In genomic region chrX:154482786-154483185, GRCh38 we compare ENCODE assay signal across 16 cellular contexts. TPM values are rescaled to one million over a fixed set of nuclear protein-coding genes. Genes with fewer than 3 reads are reported as not detected.
DNase-seq lines count a peak whose midpoint lies in the region; ATAC-seq, FAIRE-seq and TF ChIP-seq lines count a peak whose summit lies in the region.
"Had no signal": no experiment of that assay in that cellular context is flagged by ENCODE, and none has a peak within 500 bp of the region (broad histone marks: within the 10 kb centered on the region; RNA-seq: fewer than 3 reads in every experiment).

No MANE protein-coding gene starts in this region.

- H3K4ac ChIP-seq in trophoblast cell (ENCODE audit: low read depth, low read length): no peak overlapping the region

- CTCF ChIA-PET in K562 (lab: Yijun Ruan, JAX; ENCODE audit: low intra/inter-chr PET ratio): no interaction called here

- DNase-seq in Karpas-422 (no peak), K562 (ENCODE audit: extremely low read depth in 1 of 4, low spot score in 3 of 4) (peak in 2 of 4 experiments; percentile 15 to 61), trophoblast cell (no peak), NCI-H128 (lab: John Stamatoyannopoulos, UW; ENCODE audit: unreplicated experiment) (no peak), NK-92 (lab: John Stamatoyannopoulos, UW; ENCODE audit: unreplicated experiment) (no peak), tibial artery (no peak)
- DNase-seq: DMS79; HFFc6; NCI-H1105; NCI-H1694; NCI-H2081 treated with DMSO at 0.1 percent for 48 hours; NCI-H446 treated with DMSO at 0.1 percent for 48 hours; NK-92 treated with Interleukin-12 subunit alpha and Interleukin-12 subunit beta, amount 100 ng/mL, for 24 hours; OCI-M1 had no signal

- H3K27me3 ChIP-seq in BLaER1 treated with 17β-estradiol and CSF1 and Interleukin-3, amounts not matched to agents 10 nM and 100 nM: peaks cover 42 to 67% (median 54%) of the 10 kb centered on the region in 11 experiments
- H3K27me3 ChIP-seq in Karpas-422 (ENCODE audit: low read length) (no peaks in the 10 kb centered on the region), K562 (ENCODE audit: control insufficient read depth in 2 of 2, insufficient read depth in 2 of 2, low read length in 2 of 2) (no peaks in the 10 kb centered on the region), trophoblast cell (ENCODE audit: insufficient read depth, low read length) (no peaks in the 10 kb centered on the region), tibial artery (no peaks in the 10 kb centered on the region)

- H3K79me2 ChIP-seq in Karpas-422 (ENCODE audit: low read length) (peaks cover 18% of the 10 kb centered on the region), K562 (ENCODE audit: control insufficient read depth, insufficient read depth, low read length) (peaks cover 52% of the 10 kb centered on the region), trophoblast cell (ENCODE audit: control insufficient read depth, insufficient read depth, low read length, poor library complexity) (peaks cover 6% of the 10 kb centered on the region)

- no peak overlapping the region for H3K18ac ChIP-seq in trophoblast cell (ENCODE audit: low read length)

- no peak for TF ChIP-seq CTCF in K562 (IDR thresholded peaks at IDR 0.05 in 2 of 3, conservative IDR thresholded peaks at IDR 0.05 in 1 of 3; ENCODE audit: insufficient read depth in 2 of 3, low read depth in 1 of 3, low read length in 3 of 3)
- no peak for TF ChIP-seq CTCF in tibial artery (IDR thresholded peaks at IDR 0.05)

- no peak for TF ChIP-seq POLR2A in K562 (conservative IDR thresholded peaks at IDR 0.05)

- no peak overlapping the region for H4K12ac ChIP-seq in trophoblast cell (ENCODE audit: low read depth, low read length)

- intact Hi-C loops in K562 (cut with micrococcal nuclease): loop anchor here (5.0 kb wide), 1 partner anchor 35 kb away; the partner anchor contains the start of gene FAM3A
- intact Hi-C loops in tibial artery (cut with DNase I; ENCODE audit: low total_unique reads): no loop called here

- no peaks in the 10 kb centered on the region for H3K9me2 ChIP-seq in Karpas-422 (replicated peaks; ENCODE audit: insufficient read depth, low read length)

- TF ChIP-seq RAD21 in K562 (CRISPR knock-in tag; conservative IDR thresholded peaks at IDR 0.05 in 1 of 2, IDR thresholded peaks at IDR 0.05 in 1 of 2): no peak

- FAIRE-seq in K562 (lab: Jason Lieb, UNC): no peak
- FAIRE-seq: A204.1 had no signal

- POLR2A ChIA-PET in K562 (lab: Yijun Ruan, JAX): interaction anchor here (0.6 to 1.3 kb wide), 4 partner anchors 19 to 44 kb away, joined by 3 to 7 read pairs (median 4); no protein-coding TSS in a partner anchor

- ATAC-seq in K562: no peak

- peak overlapping the region in 3 of 11 experiments; percentile 30 to 44 (median 41); a peak in 3 of 22 replicates for H3K9ac ChIP-seq in BLaER1 treated with 17β-estradiol and CSF1 and Interleukin-3, amounts not matched to agents 10 nM and 100 nM
- H3K9ac ChIP-seq in Karpas-422 (ENCODE audit: low read length) (peak overlapping the region; percentile 38; the same call in 1 of the 2 replicates), K562 (ENCODE audit: insufficient read depth in 1 of 2, low read depth in 2 of 2, low read length in 2 of 2) (peak overlapping the region; percentile 84 to 88; a peak in 3 of 4 replicates), trophoblast cell (ENCODE audit: low read length) (no peak overlapping the region)

- no peak overlapping the region for H3K23ac ChIP-seq in trophoblast cell (ENCODE audit: low read length)

- no peak overlapping the region for H3K4me3 ChIP-seq in BLaER1 treated with 17β-estradiol and CSF1 and Interleukin-3, amounts not matched to agents 10 nM and 100 nM
- H3K4me3 ChIP-seq in Karpas-422 (ENCODE audit: low read length) (no peak overlapping the region), K562 (no peak overlapping the region), trophoblast cell (ENCODE audit: low read depth, low read length) (no peak overlapping the region), tibial artery (no peak overlapping the region)

- TF ChIP-seq EP300 in K562 (IDR thresholded peaks at IDR 0.05; ENCODE audit: low read length): no peak

- H2BK12ac ChIP-seq in trophoblast cell (ENCODE audit: low read length): no peak overlapping the region

- BruUV-seq in K562 (replicated peaks; lab: Mats Ljungman, UMichigan): no TSS peak

- in situ Hi-C loops in K562 (cut with MboI): no loop called here

- H2AFZ ChIP-seq in Karpas-422 (ENCODE audit: low read length) (no peak overlapping the region), K562 (ENCODE audit: low read depth, low read length) (no peak overlapping the region), trophoblast cell (ENCODE audit: insufficient read depth, low read length, poor library complexity) (no peak overlapping the region)

- H3K79me1 ChIP-seq in trophoblast cell (ENCODE audit: low read length): peaks cover 12% of the 10 kb centered on the region

- H4K20me1 ChIP-seq in BLaER1 treated with 17β-estradiol and CSF1 and Interleukin-3, amounts not matched to agents 10 nM and 100 nM: peaks cover 0 to 38% (median 18%) of the 10 kb centered on the region in 11 experiments; a peak in 10 of 22 replicates
- H4K20me1 ChIP-seq in Karpas-422 (ENCODE audit: insufficient read depth, low read depth, low read length) (no peaks in the 10 kb centered on the region), K562 (replicated peaks; ENCODE audit: control insufficient read depth, insufficient read depth, low read length) (no peaks in the 10 kb centered on the region)

- H2BK120ac ChIP-seq in trophoblast cell (ENCODE audit: insufficient read depth, low read length, poor library complexity): no peak overlapping the region

- H4K8ac ChIP-seq in trophoblast cell (ENCODE audit: low read depth, low read length): no peak overlapping the region

- H4K91ac ChIP-seq in trophoblast cell (ENCODE audit: low read depth, low read length): peak overlapping the region; percentile 11

- H3K27ac ChIP-seq in BLaER1 treated with 17β-estradiol and CSF1 and Interleukin-3, amounts not matched to agents 10 nM and 100 nM: 0 out of 22 replicates have a peak overlapping the region, but pooled peaks of 1 of the 11 experiments have one; percentile 24
- H3K27ac ChIP-seq in Karpas-422 (ENCODE audit: low read length): peak overlapping the region; percentile 43
- peak overlapping the region; percentile 87 for H3K27ac ChIP-seq in K562 (ENCODE audit: extremely low read depth, low read depth, low read length)
- H3K27ac ChIP-seq in trophoblast cell (ENCODE audit: low read depth, low read length): no peak overlapping the region
- no peak overlapping the region for H3K27ac ChIP-seq in tibial artery

- H3K9me3 ChIP-seq in BLaER1 treated with 17β-estradiol and CSF1 and Interleukin-3, amounts not matched to agents 10 nM and 100 nM (replicated peaks in 1 of 11): peaks cover 0 to 26% (median 13%) of the 10 kb centered on the region in 11 experiments; a peak in 13 of 22 replicates
- H3K9me3 ChIP-seq in Karpas-422 (ENCODE audit: low read length) (no peaks in the 10 kb centered on the region), K562 (replicated peaks; ENCODE audit: control insufficient read depth, insufficient read depth, low read depth, low read length) (no peaks in the 10 kb centered on the region), trophoblast cell (ENCODE audit: insufficient read depth, low read depth, low read length) (no peaks in the 10 kb centered on the region), tibial artery (no peaks in the 10 kb centered on the region)

- H3K9me1 ChIP-seq in K562 (ENCODE audit: control insufficient read depth, insufficient read depth, low read length): no peaks in the 10 kb centered on the region

- H3K36me3 ChIP-seq in BLaER1 treated with 17β-estradiol and CSF1 and Interleukin-3, amounts not matched to agents 10 nM and 100 nM: peaks cover 0 to 20% (median 11%) of the 10 kb centered on the region in 11 experiments; a peak in 13 of 22 replicates
- peaks cover 4% of the 10 kb centered on the region; the same call in 1 of the 2 replicates for H3K36me3 ChIP-seq in Karpas-422 (ENCODE audit: insufficient read depth, low read length)
- peaks cover 35% of the 10 kb centered on the region for H3K36me3 ChIP-seq in K562 (ENCODE audit: control insufficient read depth, insufficient read depth, low read length)
- peaks cover 19 to 24% of the 10 kb centered on the region in 2 experiments for H3K36me3 ChIP-seq in trophoblast cell (ENCODE audit: control insufficient read depth in 1 of 2, insufficient read depth in 2 of 2, low read length in 2 of 2)
- peaks cover 0 to 19% (median 6%) of the 10 kb centered on the region in 3 donors for H3K36me3 ChIP-seq in tibial artery

- no peak overlapping the region for H2BK5ac ChIP-seq in trophoblast cell (ENCODE audit: low read depth, low read length, poor library complexity)

- WGBS in K562 (ENCODE audit: insufficient coverage, low coverage, missing lambda C conversion rate): 6% methylated on average over 3 of the region's 7 CpGs
- WGBS in trophoblast cell (ENCODE audit: extremely low coverage, insufficient coverage, insufficient read length): no CpG with 5 or more reads among the region's 7 CpGs

- H3K4me2 ChIP-seq in BLaER1 treated with 17β-estradiol and CSF1 and Interleukin-3, amounts not matched to agents 10 nM and 100 nM: peak overlapping the region; percentile 70 to 89 (median 81)
- H3K4me2 ChIP-seq in Karpas-422 (ENCODE audit: low read depth, low read length, poor library complexity, severe bottlenecking) (no peak overlapping the region), K562 (ENCODE audit: insufficient read depth, low read length) (peak overlapping the region; percentile 91; the same call in 1 of the 2 replicates), trophoblast cell (ENCODE audit: low read length) (no peak overlapping the region)

- H3K14ac ChIP-seq in trophoblast cell (ENCODE audit: low read length): no peak overlapping the region

- H2AK5ac ChIP-seq in trophoblast cell (ENCODE audit: low read length): no peak overlapping the region

- H3K4me1 ChIP-seq in BLaER1 treated with 17β-estradiol and CSF1 and Interleukin-3, amounts not matched to agents 10 nM and 100 nM: peaks cover 50 to 69% (median 62%) of the 10 kb centered on the region in 10 experiments
- peaks cover 64% of the 10 kb centered on the region for H3K4me1 ChIP-seq in Karpas-422 (ENCODE audit: low read length)
- peaks cover 47 to 81% of the 10 kb centered on the region in 2 experiments for H3K4me1 ChIP-seq in K562 (replicated peaks in 1 of 2; ENCODE audit: control insufficient read depth in 2 of 2, insufficient read depth in 2 of 2, low read length in 2 of 2)
- peaks cover 12 to 19% of the 10 kb centered on the region in 2 experiments for H3K4me1 ChIP-seq in trophoblast cell (ENCODE audit: control insufficient read depth in 1 of 2, insufficient read depth in 2 of 2, low read length in 2 of 2)
- peaks cover 0 to 29% (median 11%) of the 10 kb centered on the region in 4 donors for H3K4me1 ChIP-seq in tibial artery

RNA-seq across cellular contexts. Expression of gene UBL4A, which starts 3.6 kb away (rescaled TPM):
- 30.4 and 52.2 TPM in 2 replicates for total RNA-seq in Karpas-422 (2014; rRNA removed; shearing (Covaris generic); ENCODE audit: low replicate concordance)
- total RNA-seq in K562 (2011; cell fraction: chromatin; rRNA removed; ENCODE audit: low replicate concordance): 21.7 and 76.7 TPM in 2 replicates
- 85.0 and 90.5 TPM in 2 replicates for total RNA-seq in K562 (2011; cell fraction: nucleolus; rRNA removed)
- 36.0 and 48.8 TPM in 2 replicates for total RNA-seq in K562 (2011; cell fraction: nucleoplasm; rRNA removed)
- total RNA-seq in K562 (2014; rRNA removed) (140 and 170 TPM in 2 replicates), K562 (2014; rRNA removed; fragmentation: Illumina TruSeq; extraction: Trizol) (51.5 and 69.9 TPM in 2 replicates), K562 (2015; rRNA removed; fragmentation: Illumina TruSeq; extraction: Trizol) (99.9 and 100 TPM in 2 replicates), K562 (2021) (120 TPM in 2 replicates)
- polyA plus RNA-seq in K562 (2011; rRNA removed) (73.9 and 78.4 TPM in 2 replicates), K562 (2014; fragmentation: Illumina TruSeq; extraction: Trizol) (101 and 112 TPM in 2 replicates), K562 (2014; fragmentation: Nextera tagmentation; extraction: Ambion mirVana) (10 to 100 TPM; 15.2 to 31.7 TPM), K562 (2014; rRNA removed) (115 and 119 TPM in 2 replicates)
- 99.1 and 201 TPM in 2 replicates for polyA plus RNA-seq in K562 (2011; cell fraction: cytosol; rRNA removed)
- polyA plus RNA-seq in K562 (2011; cell fraction: nucleus; rRNA removed): 55.9 and 76.2 TPM in 2 replicates
- polyA plus RNA-seq in K562 (2012): 93.8 and 109 TPM in 2 replicates
- polyA minus RNA-seq in K562 (2011; rRNA and poly(A)+ RNA removed): 46.0 and 65.1 TPM in 2 replicates
- 73.7 and 77.5 TPM in 2 replicates for polyA minus RNA-seq in K562 (2011; cell fraction: cytosol; rRNA and poly(A)+ RNA removed)
- 31.8 and 40.9 TPM in 2 replicates for polyA minus RNA-seq in K562 (2011; cell fraction: nucleus; rRNA and poly(A)+ RNA removed)
- 19.4 and 19.6 TPM in 2 replicates for polyA plus RNA-seq in trophoblast cell (2013)

RNA-seq across cellular contexts. Expression of gene LAGE3, which starts 3.7 kb away (rescaled TPM):
- 51.8 and 73.5 TPM in 2 replicates for total RNA-seq in Karpas-422 (2014; rRNA removed; shearing (Covaris generic); ENCODE audit: low replicate concordance)
- total RNA-seq in K562 (2011; cell fraction: chromatin; rRNA removed; ENCODE audit: low replicate concordance): 1.1 and 4.2 TPM in 2 replicates
- total RNA-seq in K562 (2011; cell fraction: nucleolus; rRNA removed): 9.7 and 13.2 TPM in 2 replicates
- 6.9 and 10.6 TPM in 2 replicates for total RNA-seq in K562 (2011; cell fraction: nucleoplasm; rRNA removed)
- total RNA-seq in K562 (2014; rRNA removed) (125 and 144 TPM in 2 replicates), K562 (2014; rRNA removed; fragmentation: Illumina TruSeq; extraction: Trizol) (21.0 and 29.7 TPM in 2 replicates), K562 (2015; rRNA removed; fragmentation: Illumina TruSeq; extraction: Trizol) (44.0 and 45.4 TPM in 2 replicates), K562 (2021) (116 and 120 TPM in 2 replicates)
- polyA plus RNA-seq in K562 (2011; rRNA removed) (35.8 and 45.0 TPM in 2 replicates), K562 (2014; fragmentation: Illumina TruSeq; extraction: Trizol) (29.2 and 51.8 TPM in 2 replicates), K562 (2014; fragmentation: Nextera tagmentation; extraction: Ambion mirVana) (10 to 100 TPM; 28.2 to 31.1 TPM), K562 (2014; rRNA removed) (91.3 and 105 TPM in 2 replicates)
- polyA plus RNA-seq in K562 (2011; cell fraction: cytosol; rRNA removed): 61.3 and 199 TPM in 2 replicates
- 34.4 and 41.8 TPM in 2 replicates for polyA plus RNA-seq in K562 (2011; cell fraction: nucleus; rRNA removed)
- polyA plus RNA-seq in K562 (2012): 81.2 and 96.3 TPM in 2 replicates
- 4.8 and 6.6 TPM in 2 replicates for polyA minus RNA-seq in K562 (2011; rRNA and poly(A)+ RNA removed)
- polyA minus RNA-seq in K562 (2011; cell fraction: cytosol; rRNA and poly(A)+ RNA removed): 16.6 and 19.7 TPM in 2 replicates
- polyA minus RNA-seq in K562 (2011; cell fraction: nucleus; rRNA and poly(A)+ RNA removed): 4.0 and 7.3 TPM in 2 replicates
- polyA plus RNA-seq in trophoblast cell (2013): 20.9 and 21.3 TPM in 2 replicates

RNA-seq across cellular contexts. Expression of gene SLC10A3, which starts 7.6 kb away (rescaled TPM):
- 30.5 and 32.1 TPM in 2 replicates for total RNA-seq in Karpas-422 (2014; rRNA removed; shearing (Covaris generic); ENCODE audit: low replicate concordance)
- total RNA-seq in K562 (2011; cell fraction: chromatin; rRNA removed; ENCODE audit: low replicate concordance): 11.1 and 43.4 TPM in 2 replicates
- 58.4 and 62.9 TPM in 2 replicates for total RNA-seq in K562 (2011; cell fraction: nucleolus; rRNA removed)
- 27.9 and 31.5 TPM in 2 replicates for total RNA-seq in K562 (2011; cell fraction: nucleoplasm; rRNA removed)
- 21.7 and 28.6 TPM in 2 replicates for total RNA-seq in K562 (2014; rRNA removed)
- 5.5 and 9.6 TPM in 2 replicates for total RNA-seq in K562 (2014; rRNA removed; fragmentation: Illumina TruSeq; extraction: Trizol)
- total RNA-seq in K562 (2015; rRNA removed; fragmentation: Illumina TruSeq; extraction: Trizol): 19.7 and 20.7 TPM in 2 replicates
- 30.6 and 31.6 TPM in 2 replicates for total RNA-seq in K562 (2021)
- 10.7 and 15.1 TPM in 2 replicates for polyA plus RNA-seq in K562 (2011; rRNA removed)
- polyA plus RNA-seq in K562 (2011; cell fraction: cytosol; rRNA removed): 16.7 and 48.0 TPM in 2 replicates
- 25.2 and 42.1 TPM in 2 replicates for polyA plus RNA-seq in K562 (2011; cell fraction: nucleus; rRNA removed)
- 32.7 and 34.9 TPM in 2 replicates for polyA plus RNA-seq in K562 (2012)
- polyA plus RNA-seq in K562 (2014; fragmentation: Illumina TruSeq; extraction: Trizol): 16.7 and 33.1 TPM in 2 replicates
- 1 to 10 TPM; 5.2 to 6.0 TPM for polyA plus RNA-seq in K562 (2014; fragmentation: Nextera tagmentation; extraction: Ambion mirVana)
- polyA plus RNA-seq in K562 (2014; rRNA removed): 26.2 and 33.4 TPM in 2 replicates
- polyA minus RNA-seq in K562 (2011; rRNA and poly(A)+ RNA removed): 4.8 and 7.1 TPM in 2 replicates
- polyA minus RNA-seq in K562 (2011; cell fraction: cytosol; rRNA and poly(A)+ RNA removed): 14.8 and 15.9 TPM in 2 replicates
- 13.5 and 16.4 TPM in 2 replicates for polyA minus RNA-seq in K562 (2011; cell fraction: nucleus; rRNA and poly(A)+ RNA removed)
- polyA plus RNA-seq in trophoblast cell (2013): 32.8 and 34.6 TPM in 2 replicates

RNA-seq across cellular contexts. Expression of gene PLXNA3, which starts 24.7 kb away (rescaled TPM):
- 7.2 and 15.8 TPM in 2 replicates for total RNA-seq in Karpas-422 (2014; rRNA removed; shearing (Covaris generic); ENCODE audit: low replicate concordance)
- total RNA-seq in K562 (2011; cell fraction: chromatin; rRNA removed; ENCODE audit: low replicate concordance): 204 and 524 TPM in 2 replicates
- total RNA-seq in K562 (2011; cell fraction: nucleolus; rRNA removed): 231 and 238 TPM in 2 replicates
- total RNA-seq in K562 (2011; cell fraction: nucleoplasm; rRNA removed): 144 and 167 TPM in 2 replicates
- total RNA-seq in K562 (2014; rRNA removed): 3.5 and 3.8 TPM in 2 replicates
- 4.5 and 6.8 TPM in 2 replicates for total RNA-seq in K562 (2014; rRNA removed; fragmentation: Illumina TruSeq; extraction: Trizol)
- 7.5 and 9.5 TPM in 2 replicates for total RNA-seq in K562 (2015; rRNA removed; fragmentation: Illumina TruSeq; extraction: Trizol)
- total RNA-seq in K562 (2021): 26.5 and 47.8 TPM in 2 replicates
- 13.3 and 30.4 TPM in 2 replicates for polyA plus RNA-seq in K562 (2011; rRNA removed)
- 10.9 and 15.0 TPM in 2 replicates for polyA plus RNA-seq in K562 (2011; cell fraction: cytosol; rRNA removed)
- polyA plus RNA-seq in K562 (2011; cell fraction: nucleus; rRNA removed): 240 and 366 TPM in 2 replicates
- 46.6 and 47.8 TPM in 2 replicates for polyA plus RNA-seq in K562 (2012)
- polyA plus RNA-seq in K562 (2014; fragmentation: Illumina TruSeq; extraction: Trizol): 21.9 and 27.5 TPM in 2 replicates
- under 1 TPM; 0.32 to 0.42 TPM for polyA plus RNA-seq in K562 (2014; fragmentation: Nextera tagmentation; extraction: Ambion mirVana)
- polyA plus RNA-seq in K562 (2014; rRNA removed): 20.1 and 21.5 TPM in 2 replicates
- 5.9 and 10.7 TPM in 2 replicates for polyA minus RNA-seq in K562 (2011; rRNA and poly(A)+ RNA removed)
- 6.4 and 13.7 TPM in 2 replicates for polyA minus RNA-seq in K562 (2011; cell fraction: cytosol; rRNA and poly(A)+ RNA removed)
- polyA minus RNA-seq in K562 (2011; cell fraction: nucleus; rRNA and poly(A)+ RNA removed): 53.6 and 60.0 TPM in 2 replicates
- polyA plus RNA-seq in trophoblast cell (2013): 43.5 and 48.7 TPM in 2 replicates

RNA-seq across cellular contexts. Expression of gene FAM3A, which starts 33.2 kb away (rescaled TPM):
- total RNA-seq in Karpas-422 (2014; rRNA removed; shearing (Covaris generic); ENCODE audit: low replicate concordance): 14.0 and 36.4 TPM in 2 replicates
- 62.3 and 136 TPM in 2 replicates for total RNA-seq in K562 (2011; cell fraction: chromatin; rRNA removed; ENCODE audit: low replicate concordance)
- total RNA-seq in K562 (2011; cell fraction: nucleolus; rRNA removed): 135 and 139 TPM in 2 replicates
- 84.9 and 88.7 TPM in 2 replicates for total RNA-seq in K562 (2011; cell fraction: nucleoplasm; rRNA removed)
- total RNA-seq in K562 (2014; rRNA removed) (53.3 and 67.6 TPM in 2 replicates), K562 (2014; rRNA removed; fragmentation: Illumina TruSeq; extraction: Trizol) (6.6 and 10.0 TPM in 2 replicates), K562 (2015; rRNA removed; fragmentation: Illumina TruSeq; extraction: Trizol) (27.0 and 32.3 TPM in 2 replicates), K562 (2021) (68.9 and 70.6 TPM in 2 replicates)
- polyA plus RNA-seq in K562 (2011; rRNA removed) (29.2 and 44.1 TPM in 2 replicates), K562 (2014; fragmentation: Illumina TruSeq; extraction: Trizol) (24.2 and 44.9 TPM in 2 replicates), K562 (2014; fragmentation: Nextera tagmentation; extraction: Ambion mirVana) (1 to 10 TPM in 1 of 2 experiments, under 1 TPM in 1; 0.75 to 1.8 TPM), K562 (2014; rRNA removed) (62.9 and 66.7 TPM in 2 replicates)
- 45.6 and 88.5 TPM in 2 replicates for polyA plus RNA-seq in K562 (2011; cell fraction: cytosol; rRNA removed)
- 159 and 221 TPM in 2 replicates for polyA plus RNA-seq in K562 (2011; cell fraction: nucleus; rRNA removed)
- polyA plus RNA-seq in K562 (2012): 47.8 and 77.3 TPM in 2 replicates
- polyA minus RNA-seq in K562 (2011; rRNA and poly(A)+ RNA removed): 7.6 and 13.4 TPM in 2 replicates
- 25.1 and 30.7 TPM in 2 replicates for polyA minus RNA-seq in K562 (2011; cell fraction: cytosol; rRNA and poly(A)+ RNA removed)
- 25.2 and 34.2 TPM in 2 replicates for polyA minus RNA-seq in K562 (2011; cell fraction: nucleus; rRNA and poly(A)+ RNA removed)
- polyA plus RNA-seq in trophoblast cell (2013): 28.5 and 29.0 TPM in 2 replicates

Comparison
In these comparisons a context has a peak if more than half of its experiments do, and no peak if none do; other contexts are left out.
1. H3K27ac ChIP-seq: peak in Karpas-422 (single experiment) and K562 (single experiment); none in trophoblast cell (single experiment) and tibial artery (0 of 2).
2. H3K4me2 ChIP-seq: peak in BLaER1 treated with 17β-estradiol and CSF1 and Interleukin-3, amounts not matched to agents 10 nM and 100 nM (11 of 11) and K562 (single experiment); none in Karpas-422 (single experiment) and trophoblast cell (single experiment).